38 cellular contexts compared by ENCODE assay signal in the genomic region with DNA sequence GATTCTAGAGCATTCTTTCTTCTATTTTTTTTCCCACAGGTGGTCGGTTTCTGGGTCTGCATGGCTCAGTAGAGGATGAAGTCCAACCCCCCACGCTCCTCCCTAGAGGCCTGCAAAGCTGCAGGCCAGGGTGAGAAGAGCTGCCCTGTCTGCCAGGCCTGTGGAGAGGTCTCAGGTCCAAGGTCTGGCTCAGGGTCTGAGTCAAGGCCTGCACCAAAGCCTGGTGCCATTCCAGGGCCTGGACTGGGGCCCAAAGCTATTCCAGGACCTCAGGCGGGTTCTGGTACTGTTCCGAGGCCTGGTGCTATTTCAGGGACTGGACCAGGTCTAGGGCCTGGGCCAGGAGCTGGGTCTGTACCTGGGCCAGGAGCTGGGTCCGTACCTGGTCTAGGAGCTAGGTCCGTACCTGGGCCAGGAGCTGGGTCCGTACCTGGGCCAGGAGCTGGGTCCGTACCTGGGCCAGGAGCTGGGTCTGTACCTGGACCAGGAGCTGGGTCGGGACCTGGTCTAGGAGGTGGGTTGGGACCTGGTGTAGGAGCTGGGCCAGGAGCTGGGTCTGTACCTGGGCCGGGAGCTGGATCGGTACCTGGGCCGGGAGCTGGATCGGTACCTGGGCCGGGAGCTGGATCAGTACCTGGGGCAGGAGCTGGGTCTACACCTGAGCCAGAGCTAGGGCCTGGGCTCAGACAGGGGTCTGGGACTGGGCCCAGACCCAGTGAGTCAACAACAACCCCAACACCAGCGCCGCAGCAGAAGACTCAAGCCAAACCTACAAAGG. TPM values are rescaled to one million over a fixed set of nuclear protein-coding genes. Genes with fewer than 3 reads are reported as not detected.
"Had no signal": no experiment of that assay in that cellular context is flagged by ENCODE, and none has a peak within 500 bp of the region (broad histone marks: within the 10 kb centered on the region; RNA-seq: fewer than 3 reads in every experiment).

No MANE protein-coding gene starts in this region.

- ATAC-seq: activated CD8-positive, alpha-beta T cell treated with anti-CD3 and anti-CD28 coated beads for 36 hours; activated naive CD8-positive, alpha-beta T cell treated with anti-CD3 and anti-CD28 coated beads, Interleukin-2, amount 50 U/mL, for 24 hours; activated T-cell treated with anti-CD3 and anti-CD28 coated beads, Interleukin-2, amount 50 U/mL, for 4 hours; activated T-cell treated with anti-CD3 and anti-CD28 coated beads, Interleukin-2, amount 50 U/mL, for 72 hours; activated T-helper 17 cell treated with anti-CD3 and anti-CD28 coated beads, Interleukin-2, amount 50 U/mL, for 72 hours had no signal

- H3K27ac Mint-ChIP-seq: activated B cell treated with CpG ODN at 0.5 μM for 24 hours; activated CD4-positive, alpha-beta memory T cell treated with anti-CD3 and anti-CD28 coated beads for 36 hours; activated CD4-positive, alpha-beta T cell treated with anti-CD3 and anti-CD28 coated beads, Interleukin-2, amount 10 ng/mL, durations not matched to agents 24 days and 14 days; activated CD8-positive, alpha-beta T cell treated with anti-CD3 and anti-CD28 coated beads for 36 hours; activated naive CD4-positive, alpha-beta T cell treated with anti-CD3 and anti-CD28 coated beads, Interleukin-2, amount 10 ng/mL, durations not matched to agents 7 days and 5 days; activated naive CD4-positive, alpha-beta T cell treated with anti-CD3 and anti-CD28 coated beads, Interleukin-2, amount 50 U/mL, for 24 hours; activated naive CD8-positive, alpha-beta T cell; activated naive CD8-positive, alpha-beta T cell treated with anti-CD3 and anti-CD28 coated beads, Interleukin-2, amount 10 ng/mL, durations not matched to agents 7 days and 5 days; activated naive CD8-positive, alpha-beta T cell treated with anti-CD3 and anti-CD28 coated beads, Interleukin-2, amount 50 U/mL, for 24 hours; activated T-cell treated with anti-CD3 and anti-CD28 coated beads, Interleukin-2, amount 50 U/mL, for 72 hours; activated T-helper 1 cell treated with anti-CD3 and anti-CD28 coated beads, Interleukin-12 subunit alpha, Interleukin-12 subunit beta, Interleukin-2, Interleukin-4 antibody, amounts not matched to agents 30 ng/mL and 10 ng/mL and 1 ng/mL, durations not matched to agents 14 hours and 24 hours and 36 hours; activated T-helper 17 cell treated with anti-CD3 and anti-CD28 coated beads, Interleukin-2, amount 50 U/mL, for 72 hours; brain; T-helper 1 cell treated with Interleukin-12 subunit alpha and Interleukin-12 subunit beta and Interleukin-4 antibody, amounts not matched to agents 30 μg/mL and 1 μg/mL, for 36 hours; T-helper 2 cell treated with Interferon-gamma antibody and Interleukin-4, amounts not matched to agents 5 μg/mL and 100 μg/mL, for 36 hours had no signal

- H3K36me3 ChIP-seq: ascending aorta, cardiac muscle cell had no signal

- DNase-seq: activated B cell treated with CpG ODN at 0.5 μM for 24 hours; activated CD4-positive, alpha-beta memory T cell treated with anti-CD3 and anti-CD28 coated beads for 36 hours; activated CD4-positive, alpha-beta T cell treated with anti-CD3 and anti-CD28 coated beads for 4 hours; activated CD4-positive, alpha-beta T cell treated with anti-CD3 and anti-CD28 coated beads, Interleukin-2, amount 10 ng/mL, durations not matched to agents 24 days and 14 days; activated CD4-positive, alpha-beta T cell treated with anti-CD3 and anti-CD28 coated beads, Interleukin-2, amount 50 U/mL, for 1 hour; activated CD4-positive, alpha-beta T cell treated with anti-CD3 and anti-CD28 coated beads, Interleukin-2, amount 50 U/mL, for 4 hours; activated CD4-positive, CD25-positive, alpha-beta regulatory T cell treated with anti-CD3 and anti-CD28 coated beads, Interleukin-2, amount 50 U/mL, for 72 hours; activated CD8-positive, alpha-beta memory T cell treated with anti-CD3 and anti-CD28 coated beads, Interleukin-2, amount 50 U/mL, for 4 hours; activated CD8-positive, alpha-beta T cell treated with anti-CD3 and anti-CD28 coated beads for 36 hours; activated effector memory CD4-positive, alpha-beta T cell treated with anti-CD3 and anti-CD28 coated beads, Interleukin-2, amount 50 U/mL, for 16 hours; activated naive CD4-positive, alpha-beta T cell treated with anti-CD3 and anti-CD28 coated beads, Interleukin-2, amount 10 ng/mL, durations not matched to agents 7 days and 5 days; activated naive CD4-positive, alpha-beta T cell treated with Interleukin-2 at 50 U/mL for 16 hours; activated naive CD8-positive, alpha-beta T cell treated with anti-CD3 and anti-CD28 coated beads, Interleukin-2, amount 10 ng/mL, durations not matched to agents 7 days and 5 days; activated naive CD8-positive, alpha-beta T cell treated with anti-CD3 and anti-CD28 coated beads, Interleukin-2, amount 50 U/mL, for 24 hours; activated T-cell treated with anti-CD3 and anti-CD28 coated beads for 4 hours; activated T-cell treated with anti-CD3 and anti-CD28 coated beads, Interleukin-2, amount 50 U/mL, for 1 hour; activated T-cell treated with anti-CD3 and anti-CD28 coated beads, Interleukin-2, amount 50 U/mL, for 4 hours; activated T-cell treated with anti-CD3 and anti-CD28 coated beads, Interleukin-2, amount 50 U/mL, for 72 hours; amygdala; anterior cingulate cortex; caudate nucleus; cerebellar nuclear complex; T-helper 1 cell; T-helper 2 cell; T-helper 9 cell had no signal

- H3K4me3 Mint-ChIP-seq: activated B cell treated with CpG ODN at 0.5 μM for 24 hours; activated CD4-positive, alpha-beta memory T cell treated with anti-CD3 and anti-CD28 coated beads for 36 hours; activated CD4-positive, alpha-beta T cell treated with anti-CD3 and anti-CD28 coated beads, Interleukin-2, amount 10 ng/mL, durations not matched to agents 24 days and 14 days; activated CD8-positive, alpha-beta T cell treated with anti-CD3 and anti-CD28 coated beads for 36 hours; activated naive CD4-positive, alpha-beta T cell treated with anti-CD3 and anti-CD28 coated beads, Interleukin-2, amount 10 ng/mL, durations not matched to agents 7 days and 5 days; activated naive CD4-positive, alpha-beta T cell treated with anti-CD3 and anti-CD28 coated beads, Interleukin-2, amount 50 U/mL, for 24 hours; activated naive CD8-positive, alpha-beta T cell; activated naive CD8-positive, alpha-beta T cell treated with anti-CD3 and anti-CD28 coated beads, Interleukin-2, amount 10 ng/mL, durations not matched to agents 7 days and 5 days; activated naive CD8-positive, alpha-beta T cell treated with anti-CD3 and anti-CD28 coated beads, Interleukin-2, amount 50 U/mL, for 24 hours; activated T-cell treated with anti-CD3 and anti-CD28 coated beads, Interleukin-2, amount 50 U/mL, for 4 hours; activated T-cell treated with anti-CD3 and anti-CD28 coated beads, Interleukin-2, amount 50 U/mL, for 72 hours; activated T-helper 1 cell treated with anti-CD3 and anti-CD28 coated beads, Interleukin-12 subunit alpha, Interleukin-12 subunit beta, Interleukin-2, Interleukin-4 antibody, amounts not matched to agents 30 ng/mL and 10 ng/mL and 1 ng/mL, durations not matched to agents 14 hours and 24 hours and 36 hours; activated T-helper 17 cell treated with anti-CD3 and anti-CD28 coated beads, Interleukin-2, amount 50 U/mL, for 72 hours; brain; central memory CD8-positive, alpha-beta T cell; T-helper 1 cell treated with Interleukin-12 subunit alpha and Interleukin-12 subunit beta and Interleukin-4 antibody, amounts not matched to agents 30 μg/mL and 1 μg/mL, for 36 hours; T-helper 2 cell treated with Interferon-gamma antibody and Interleukin-4, amounts not matched to agents 5 μg/mL and 100 μg/mL, for 36 hours had no signal

- H3K36me3 Mint-ChIP-seq: activated CD4-positive, alpha-beta memory T cell treated with anti-CD3 and anti-CD28 coated beads for 36 hours; activated naive CD4-positive, alpha-beta T cell treated with anti-CD3 and anti-CD28 coated beads, Interleukin-2, amount 10 ng/mL, durations not matched to agents 7 days and 5 days; activated naive CD4-positive, alpha-beta T cell treated with anti-CD3 and anti-CD28 coated beads, Interleukin-2, amount 50 U/mL, for 24 hours; activated naive CD8-positive, alpha-beta T cell; activated naive CD8-positive, alpha-beta T cell treated with anti-CD3 and anti-CD28 coated beads, Interleukin-2, amount 10 ng/mL, durations not matched to agents 7 days and 5 days; brain had no signal

- H3K4me3 ChIP-seq: ascending aorta, cardiac muscle cell had no signal

- H3K27me3 ChIP-seq: ascending aorta had no signal

- H3K4me1 Mint-ChIP-seq: activated CD4-positive, alpha-beta T cell treated with anti-CD3 and anti-CD28 coated beads, Interleukin-2, amount 10 ng/mL, durations not matched to agents 24 days and 14 days; activated naive CD8-positive, alpha-beta T cell treated with anti-CD3 and anti-CD28 coated beads, Interleukin-2, amount 10 ng/mL, durations not matched to agents 7 days and 5 days; activated T-helper 17 cell treated with anti-CD3 and anti-CD28 coated beads, Interleukin-2, amount 50 U/mL, for 72 hours; brain; central memory CD8-positive, alpha-beta T cell had no signal

- H3K9me3 Mint-ChIP-seq: activated B cell treated with CpG ODN at 0.5 μM for 24 hours; activated CD4-positive, alpha-beta memory T cell treated with anti-CD3 and anti-CD28 coated beads for 36 hours; activated CD8-positive, alpha-beta T cell treated with anti-CD3 and anti-CD28 coated beads for 36 hours; activated naive CD4-positive, alpha-beta T cell treated with anti-CD3 and anti-CD28 coated beads, Interleukin-2, amount 50 U/mL, for 24 hours; activated T-cell treated with anti-CD3 and anti-CD28 coated beads, Interleukin-2, amount 50 U/mL, for 4 hours; activated T-helper 1 cell treated with anti-CD3 and anti-CD28 coated beads, Interleukin-12 subunit alpha, Interleukin-12 subunit beta, Interleukin-2, Interleukin-4 antibody, amounts not matched to agents 30 ng/mL and 10 ng/mL and 1 ng/mL, durations not matched to agents 14 hours and 24 hours and 36 hours; activated T-helper 17 cell treated with anti-CD3 and anti-CD28 coated beads, Interleukin-2, amount 50 U/mL, for 72 hours; central memory CD8-positive, alpha-beta T cell; T-helper 1 cell treated with Interleukin-12 subunit alpha and Interleukin-12 subunit beta and Interleukin-4 antibody, amounts not matched to agents 30 μg/mL and 1 μg/mL, for 36 hours had no signal

- H3K9me3 ChIP-seq: ascending aorta had no signal

- H3K4me1 ChIP-seq: ascending aorta had no signal

- H3K27ac ChIP-seq: ascending aorta, cardiac muscle cell, VCaP had no signal

RNA-seq across cellular contexts. Expression of gene SDR42E2, which starts 3.4 kb away (rescaled TPM):
- total RNA-seq: activated CD8-positive, alpha-beta memory T cell treated with anti-CD3 and anti-CD28 coated beads for 36 hours; activated T-cell treated with anti-CD3 and anti-CD28 coated beads, Interleukin-2, amount 50 U/mL, for 4 hours; activated T-helper 1 cell treated with anti-CD3 and anti-CD28 coated beads, Interleukin-12 subunit alpha, Interleukin-12 subunit beta, Interleukin-2, Interleukin-4 antibody, amounts not matched to agents 30 ng/mL and 10 ng/mL and 1 ng/mL, durations not matched to agents 14 hours and 24 hours and 36 hours; activated T-helper 17 cell treated with anti-CD3 and anti-CD28 coated beads, Interleukin-2, amount 50 U/mL, for 72 hours; ascending aorta; bronchial epithelial cell had no signal
